8 cellular contexts compared by ENCODE assay signal in the genomic region with DNA sequence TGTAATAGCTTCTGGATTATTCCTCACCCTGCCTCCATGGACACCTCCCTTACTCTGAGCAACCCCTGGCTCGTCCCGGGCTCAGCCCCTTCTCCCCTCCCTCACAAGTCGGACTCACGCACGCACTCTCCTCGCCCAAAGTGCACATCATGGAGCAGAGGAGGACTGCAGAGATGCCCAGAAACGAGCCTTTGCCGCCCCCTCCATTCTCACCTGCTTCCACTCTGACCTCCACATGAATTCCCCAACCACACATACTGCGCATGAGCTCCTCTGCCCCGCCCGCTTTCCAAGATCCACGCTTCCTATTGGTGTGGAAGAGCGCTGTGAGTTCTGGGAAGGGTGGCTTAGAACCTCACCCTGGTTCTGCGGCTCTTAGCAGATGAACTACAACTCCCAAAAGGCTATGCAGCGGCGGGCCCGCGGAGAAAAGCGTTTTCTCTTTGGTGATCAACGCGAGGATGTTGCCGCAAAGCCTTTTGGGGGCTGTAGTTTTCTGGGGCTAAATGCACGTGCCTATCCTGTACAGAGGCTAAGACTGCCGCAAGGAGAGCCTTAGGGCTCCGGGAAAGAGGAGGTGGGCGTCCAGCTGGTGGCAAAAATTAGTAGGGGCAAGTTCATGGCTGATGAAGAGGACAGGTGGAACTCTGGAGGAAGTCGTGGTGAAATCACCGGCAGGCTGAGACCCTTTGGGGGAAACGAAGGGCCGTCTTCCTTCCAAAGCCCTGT. TPM values are rescaled to one million over a fixed set of nuclear protein-coding genes. Genes with fewer than 3 reads are reported as not detected.
DNase-seq lines count a peak whose midpoint lies in the region; ATAC-seq and TF ChIP-seq lines count a peak whose summit lies in the region.

A gene (minus strand): TSS at position 261 of the 729 bp plus-strand sequence. CDS start 1,618 bp downstream, outside the sequence.

- DNase-seq in NCI-H1092 treated with DMSO at 0.1 percent for 48 hours (lab: John Stamatoyannopoulos, UW) (peak; percentile 99), SKM-1 (lab: John Stamatoyannopoulos, UW; ENCODE audit: unreplicated experiment) (peak; percentile 99), glomerular visceral epithelial cell (ENCODE audit: extremely low spot score) (peak; percentile 97), osteoblast (ENCODE audit: insufficient read length, low spot score, missing footprints) (peak; percentile 99), thoracic aorta (ENCODE audit: low spot score) (peak; percentile 88)
- DNase-seq in activated naive CD4-positive, alpha-beta T cell treated with anti-CD3 and anti-CD28 coated beads, Interleukin-2, amount 50 U/mL, for 72 hours (ENCODE audit: low spot score in 2 of 2): peak; percentile 88 to 93

- H3K79me2 ChIP-seq in osteoblast (ENCODE audit: insufficient read depth, low read length): peaks cover 23% of the 10 kb centered on the region

- H3K27ac Mint-ChIP-seq in activated naive CD4-positive, alpha-beta T cell treated with anti-CD3 and anti-CD28 coated beads, Interleukin-2, amount 50 U/mL, for 72 hours: peak within 1 kb of the TSS; percentile 87 to 97

- H3K4me3 ChIP-seq in GM08714 (ENCODE audit: low read length) (peak within 1 kb of the TSS; percentile 91), osteoblast (ENCODE audit: insufficient read depth, low read length) (peak within 1 kb of the TSS; percentile 94), thoracic aorta (peak within 1 kb of the TSS; percentile 99)

- peaks cover 12 to 16% of the 10 kb centered on the region in 2 donors for H3K36me3 Mint-ChIP-seq in activated naive CD4-positive, alpha-beta T cell treated with anti-CD3 and anti-CD28 coated beads, Interleukin-2, amount 50 U/mL, for 72 hours

- H3K27me3 ChIP-seq in osteoblast (ENCODE audit: insufficient read depth, low read length) (no peaks in the 10 kb centered on the region), thoracic aorta (replicated peaks; ENCODE audit: insufficient read depth) (no peaks in the 10 kb centered on the region)

- H3K27ac ChIP-seq in osteoblast (ENCODE audit: low read depth, low read length) (peak within 1 kb of the TSS; percentile 65), thoracic aorta (no peak within 1 kb of the TSS)

- peak; percentile 98 for ATAC-seq in HG02610 (IDR thresholded peaks at IDR 0.05; ENCODE audit: unreplicated experiment)
- ATAC-seq in activated naive CD4-positive, alpha-beta T cell treated with anti-CD3 and anti-CD28 coated beads, Interleukin-2, amount 50 U/mL, for 72 hours: peak; percentile 99
- peak; percentile 100 for ATAC-seq in thoracic aorta (ENCODE audit: insufficient number of reproducible peaks, low FRiP score, low read depth)

- no peaks in the 10 kb centered on the region for H3K9me3 Mint-ChIP-seq in activated naive CD4-positive, alpha-beta T cell treated with anti-CD3 and anti-CD28 coated beads, Interleukin-2, amount 50 U/mL, for 72 hours

- H4K20me1 ChIP-seq in osteoblast (ENCODE audit: insufficient read depth, low read length): no peaks in the 10 kb centered on the region

- H3K4me2 ChIP-seq in osteoblast (ENCODE audit: insufficient read depth, low read length): peak within 1 kb of the TSS; percentile 99

- peaks cover 30% of the 10 kb centered on the region for H3K36me3 ChIP-seq in osteoblast (ENCODE audit: insufficient read depth, low read length)
- peaks cover 18% of the 10 kb centered on the region for H3K36me3 ChIP-seq in thoracic aorta

- TF ChIP-seq CTCF in osteoblast (IDR thresholded peaks at IDR 0.05; ENCODE audit: extremely low read depth, low read depth, low read length): no peak
- TF ChIP-seq CTCF in thoracic aorta (IDR thresholded peaks at IDR 0.05): no peak

- H3K9me3 ChIP-seq in osteoblast (ENCODE audit: low read depth, low read length) (no peaks in the 10 kb centered on the region), thoracic aorta (no peaks in the 10 kb centered on the region)

- H3K4me1 ChIP-seq in osteoblast (ENCODE audit: insufficient read depth, low read length) (peaks cover 14% of the 10 kb centered on the region), thoracic aorta (ENCODE audit: control insufficient read depth in 1 of 2, low read depth in 2 of 2) (peaks cover 8 to 16% of the 10 kb centered on the region in 2 donors)

- H2AFZ ChIP-seq in osteoblast (ENCODE audit: low read length): peak within 1 kb of the TSS; percentile 98

RNA-seq across cellular contexts. Expression of the gene that starts here (rescaled TPM):
- 100 to 1,000 TPM; 134 to 301 TPM for total RNA-seq in activated naive CD4-positive, alpha-beta T cell treated with anti-CD3 and anti-CD28 coated beads, Interleukin-2, amount 50 U/mL, for 72 hours
- 71.7 and 71.9 TPM in 2 replicates for total RNA-seq in osteoblast
- total RNA-seq in thoracic aorta: 10 to 100 TPM; 34.4 to 55.6 TPM
